Comparison of ENCODE assay signal across 21 cellular contexts in the genomic region with DNA sequence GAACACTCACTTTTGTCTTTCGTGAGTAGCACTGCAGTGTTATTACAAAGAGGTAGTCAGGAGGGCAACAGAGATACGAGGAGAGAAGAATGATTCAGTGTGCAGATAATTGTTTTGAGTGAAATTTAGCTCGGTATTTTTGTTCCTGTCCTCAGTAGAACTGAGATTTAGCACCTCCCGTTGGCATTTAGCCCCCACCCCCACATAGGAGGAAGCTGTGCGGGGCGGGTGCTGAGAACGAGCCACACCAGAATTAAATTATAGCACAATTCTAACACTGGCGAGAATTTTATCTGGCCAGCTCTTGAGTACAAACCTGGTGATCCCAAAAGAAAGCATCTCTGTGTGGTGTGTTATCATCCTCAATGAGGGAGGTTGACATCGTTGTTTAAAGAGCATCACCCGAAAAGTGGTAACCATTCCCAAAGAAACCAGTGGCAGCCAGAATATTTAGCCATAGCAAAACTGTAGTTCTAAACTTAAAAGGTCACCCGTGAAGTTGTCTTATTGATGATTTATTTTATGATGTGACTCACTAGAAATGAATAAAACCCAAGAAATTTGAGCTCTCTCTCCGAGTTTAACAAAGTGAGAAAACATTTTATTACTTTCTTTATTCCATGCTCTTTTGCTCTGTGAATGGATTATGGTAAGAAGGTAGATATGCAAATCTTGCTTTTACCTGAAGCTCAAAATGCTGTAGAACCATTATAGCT.
A peak's percentile ranks its signal among the peaks of the same experiment; 100 is the strongest.
DNase-seq lines count a peak whose midpoint lies in the region; ATAC-seq and TF ChIP-seq lines count a peak whose summit lies in the region.
"Had no signal": no experiment of that assay in that cellular context is flagged by ENCODE, and none has a peak within 500 bp of the region (broad histone marks: within the 10 kb centered on the region; RNA-seq: fewer than 3 reads in every experiment).

No MANE protein-coding gene starts in this region.

- no peaks in the 10 kb centered on the region for H3K27me3 Mint-ChIP-seq in nephron progenitor cell (ENCODE audit: low read depth, poor library complexity)
- H3K27me3 Mint-ChIP-seq: CD4-positive, CD25-positive, alpha-beta regulatory T cell had no signal

- DNase-seq in EH (ENCODE audit: low read depth) (peak; percentile 30), LHCN-M2 (ENCODE audit: low read depth) (peak; percentile 19), adrenal gland (peak in 3 of 7 donors; percentile 42 to 47 (median 45)), nephron progenitor cell (no peak), omental fat pad (ENCODE audit: low spot score) (no peak), sciatic nerve (ENCODE audit: low spot score) (no peak)
- DNase-seq: AML-193; Calu3; CD4-positive, CD25-positive, alpha-beta regulatory T cell; DMS79; GDM1; GOT3; Karpas-422; NCI-H1417; NCI-H2029; NCI-H510A treated with DMSO at 0.1 percent for 48 hours; RPMI8226; SJCRH30 had no signal

- intact Hi-C loops in adrenal gland (cut with DNase I) = no loop called here
- intact Hi-C loops in sciatic nerve (cut with DNase I) = no loop called here

- TF ChIP-seq CTCF in adrenal gland (IDR thresholded peaks at IDR 0.05) = no peak
- no peak for TF ChIP-seq CTCF in nephron progenitor cell (IDR thresholded peaks at IDR 0.05)
- no peak for TF ChIP-seq CTCF in omental fat pad (IDR thresholded peaks at IDR 0.05)

- TF ChIP-seq POLR2A in adrenal gland (IDR thresholded peaks at IDR 0.05) = peak in 1 of 2 donors; percentile 22

- H3K9me3 ChIP-seq in adrenal gland (replicated peaks in 1 of 3) = no peaks in the 10 kb centered on the region
- H3K9me3 ChIP-seq: A549, SJCRH30 had no signal

- WGBS in adrenal gland, 4 donors = 36 to 46% (median 43%) methylated on average over 12 of the region's 12 CpGs

- no peak overlapping the region for H3K4me3 Mint-ChIP-seq in nephron progenitor cell
- H3K4me3 Mint-ChIP-seq: CD4-positive, CD25-positive, alpha-beta regulatory T cell had no signal

- ATAC-seq in GM21423 (IDR thresholded peaks at IDR 0.05; ENCODE audit: unreplicated experiment) (no peak), omental fat pad (ENCODE audit: low FRiP score) (no peak), sciatic nerve (no peak)
- ATAC-seq: A549, HepG2 had no signal

- H3K4me1 ChIP-seq in adrenal gland (replicated peaks in 1 of 2) = peaks cover 4 to 23% of the 10 kb centered on the region in 2 donors
- H3K4me1 ChIP-seq: A549, SJCRH30 had no signal

- H3K27ac ChIP-seq in adrenal gland = peak overlapping the region in 3 of 5 donors; percentile 74 to 77 (median 76)
- H3K27ac ChIP-seq: A549, SJCRH30 had no signal

- H3K27me3 ChIP-seq in adrenal gland = no peaks in the 10 kb centered on the region

- no peaks in the 10 kb centered on the region for H3K36me3 ChIP-seq in adrenal gland (replicated peaks in 1 of 2)
- H3K36me3 ChIP-seq: SJCRH30 had no signal

- H3K4me1 Mint-ChIP-seq in nephron progenitor cell = peaks cover 27% of the 10 kb centered on the region
- H3K4me1 Mint-ChIP-seq: CD4-positive, CD25-positive, alpha-beta regulatory T cell had no signal

- no peaks in the 10 kb centered on the region for H3K9me3 Mint-ChIP-seq in nephron progenitor cell

- peak overlapping the region in 2 of 4 donors; percentile 11 to 36 for H3K4me3 ChIP-seq in adrenal gland
- H3K4me3 ChIP-seq: A549, SJCRH30 had no signal

- no peaks in the 10 kb centered on the region for H3K36me3 Mint-ChIP-seq in nephron progenitor cell (ENCODE audit: low read depth)
- H3K36me3 Mint-ChIP-seq: CD4-positive, CD25-positive, alpha-beta regulatory T cell had no signal

- H3K27ac Mint-ChIP-seq in nephron progenitor cell = peak overlapping the region; percentile 48
- H3K27ac Mint-ChIP-seq: CD4-positive, CD25-positive, alpha-beta regulatory T cell had no signal

Comparison
In these comparisons a context has a peak if more than half of its experiments do, and no peak if none do; other contexts are left out.
1. DNase-seq: peak in EH (single experiment) and LHCN-M2 (single experiment); none in nephron progenitor cell (single experiment), omental fat pad (single experiment) and sciatic nerve (single experiment).